ENCODE assay signal across 14 cellular contexts in genomic region chr1:119676571-119677206, GRCh38. TPM values are rescaled to one million over a fixed set of nuclear protein-coding genes. Genes with fewer than 3 reads are reported as not detected.
DNase-seq lines count a peak whose midpoint lies in the region; ATAC-seq and TF ChIP-seq lines count a peak whose summit lies in the region.
"Had no signal": no experiment of that assay in that cellular context is flagged by ENCODE, and none has a peak within 500 bp of the region (broad histone marks: within the 10 kb centered on the region; RNA-seq: fewer than 3 reads in every experiment).

No MANE protein-coding gene starts in this region.

- H3K27ac Mint-ChIP-seq in CD4-positive, alpha-beta memory T cell, result no peak overlapping the region

- no peak overlapping the region for H2BK5ac ChIP-seq in trophoblast cell (ENCODE audit: low read depth, low read length, poor library complexity)

- POLR2A ChIA-PET in CD4-positive, alpha-beta memory T cell (lab: Charles Lee; ENCODE audit: partially characterized antibody), result interaction anchor here (0.8 kb wide), 1 partner anchor 34 kb away, joined by 3 read pairs; no protein-coding TSS in a partner anchor

- no peaks in the 10 kb centered on the region for H3K9me3 ChIP-seq in OCI-LY1 (ENCODE audit: low read length)
- H3K9me3 ChIP-seq in trophoblast cell (ENCODE audit: insufficient read depth, low read depth, low read length), result no peaks in the 10 kb centered on the region
- no peaks in the 10 kb centered on the region for H3K9me3 ChIP-seq in CD4-positive, alpha-beta memory T cell (ENCODE audit: control insufficient read depth in 1 of 2, low read length in 2 of 2)
- H3K9me3 ChIP-seq: BLaER1 treated with 17β-estradiol and CSF1 and Interleukin-3, amounts not matched to agents 10 nM and 100 nM had no signal

- H3K79me2 ChIP-seq in OCI-LY1 (ENCODE audit: insufficient read depth, low read length) (no peaks in the 10 kb centered on the region), trophoblast cell (ENCODE audit: control insufficient read depth, insufficient read depth, low read length, poor library complexity) (no peaks in the 10 kb centered on the region)

- H3K27me3 Mint-ChIP-seq in CD4-positive, alpha-beta memory T cell, result peaks cover 11% of the 10 kb centered on the region in 2 donors

- H4K20me1 ChIP-seq in OCI-LY1 (ENCODE audit: insufficient read depth, low read length), result no peaks in the 10 kb centered on the region
- H4K20me1 ChIP-seq: BLaER1 treated with 17β-estradiol and CSF1 and Interleukin-3, amounts not matched to agents 10 nM and 100 nM had no signal

- DNase-seq in DMS79 (lab: John Stamatoyannopoulos, UW) (peak; percentile 26), Right ventricle myocardium superior (peak; percentile 43), trophoblast cell (no peak), NCI-H2107 treated with DMSO at 0.1 percent for 48 hours (lab: John Stamatoyannopoulos, UW; ENCODE audit: unreplicated experiment) (no peak), AML-193 (lab: John Stamatoyannopoulos, UW) (no peak), NCI-H128 (lab: John Stamatoyannopoulos, UW; ENCODE audit: unreplicated experiment) (no peak)
- no peak for DNase-seq in CD4-positive, alpha-beta memory T cell
- DNase-seq: activated CD8-positive, alpha-beta memory T cell treated with anti-CD3 and anti-CD28 coated beads, Interleukin-2, amount 50 U/mL, for 48 hours; effector CD4-positive, alpha-beta T cell; left colon; NCI-H446 treated with DMSO at 0.1 percent for 48 hours; nucleus accumbens had no signal

- no peaks in the 10 kb centered on the region for H3F3A ChIP-seq in OCI-LY1 (ENCODE audit: insufficient read depth, low read length)

- no peak overlapping the region for H3K4ac ChIP-seq in trophoblast cell (ENCODE audit: low read depth, low read length)

- H3K9me3 Mint-ChIP-seq in CD4-positive, alpha-beta memory T cell, result no peaks in the 10 kb centered on the region

- CTCF ChIA-PET in CD4-positive, alpha-beta memory T cell (lab: Charles Lee; ENCODE audit: partially characterized antibody), result interaction anchor here (0.7 to 2.4 kb wide), 6 partner anchors 9 to 402 kb away, joined by 3 to 16 read pairs (median 3); no protein-coding TSS in a partner anchor

- WGBS in trophoblast cell (ENCODE audit: extremely low coverage, insufficient coverage, insufficient read length), result no CpG with 5 or more reads among the region's 8 CpGs

- no peak overlapping the region for H4K8ac ChIP-seq in trophoblast cell (ENCODE audit: low read depth, low read length)

- no peak overlapping the region for H3K4me3 Mint-ChIP-seq in CD4-positive, alpha-beta memory T cell

- H2AK5ac ChIP-seq in trophoblast cell (ENCODE audit: low read length), result no peak overlapping the region

- no peak overlapping the region for H3K18ac ChIP-seq in trophoblast cell (ENCODE audit: low read length)

- no peaks in the 10 kb centered on the region for H3K4me1 ChIP-seq in OCI-LY1 (ENCODE audit: insufficient read depth, low read length, severe bottlenecking)
- peaks cover 6 to 11% of the 10 kb centered on the region in 2 experiments for H3K4me1 ChIP-seq in trophoblast cell (ENCODE audit: control insufficient read depth in 1 of 2, insufficient read depth in 2 of 2, low read length in 2 of 2)
- H3K4me1 ChIP-seq in CD4-positive, alpha-beta memory T cell (ENCODE audit: insufficient read depth, low read length), result peaks cover 8% of the 10 kb centered on the region

- H3K79me1 ChIP-seq in trophoblast cell (ENCODE audit: low read length), result peaks cover 10% of the 10 kb centered on the region

- H4K91ac ChIP-seq in trophoblast cell (ENCODE audit: low read depth, low read length), result no peak overlapping the region

- H3K4me3 ChIP-seq in OCI-LY1 (ENCODE audit: low read depth, low read length, poor library complexity, severe bottlenecking) (no peak overlapping the region), trophoblast cell (ENCODE audit: low read depth, low read length) (no peak overlapping the region)
- no peak overlapping the region for H3K4me3 ChIP-seq in CD4-positive, alpha-beta memory T cell (ENCODE audit: low read length in 2 of 2)
- H3K4me3 ChIP-seq: BLaER1 treated with 17β-estradiol and CSF1 and Interleukin-3, amounts not matched to agents 10 nM and 100 nM had no signal

- H2AFZ ChIP-seq in OCI-LY1 (ENCODE audit: low read length), result no peak overlapping the region
- H2AFZ ChIP-seq in trophoblast cell (ENCODE audit: insufficient read depth, low read length, poor library complexity), result no peak overlapping the region

- no peak overlapping the region for H3K9ac ChIP-seq in OCI-LY1 (ENCODE audit: low read length)
- H3K9ac ChIP-seq in trophoblast cell (ENCODE audit: low read length), result no peak overlapping the region
- H3K9ac ChIP-seq: BLaER1 treated with 17β-estradiol and CSF1 and Interleukin-3, amounts not matched to agents 10 nM and 100 nM had no signal

- H3K4me2 ChIP-seq in OCI-LY1 (ENCODE audit: low read length) (no peak overlapping the region), trophoblast cell (ENCODE audit: low read length) (no peak overlapping the region)
- H3K4me2 ChIP-seq: BLaER1 treated with 17β-estradiol and CSF1 and Interleukin-3, amounts not matched to agents 10 nM and 100 nM had no signal

- intact Hi-C loops in Right ventricle myocardium superior (cut with DNase I), result no loop called here
- intact Hi-C loops in CD4-positive, alpha-beta memory T cell (cut with micrococcal nuclease), result no loop called here

- peak; percentile 9; the same call in 1 of the 2 replicates for TF ChIP-seq CTCF in OCI-LY1 (IDR thresholded peaks at IDR 0.05; ENCODE audit: low read length)

- no peak overlapping the region for H4K12ac ChIP-seq in trophoblast cell (ENCODE audit: low read depth, low read length)

- no peak overlapping the region for H2BK120ac ChIP-seq in trophoblast cell (ENCODE audit: insufficient read depth, low read length, poor library complexity)

- no peaks in the 10 kb centered on the region for H3K9me2 ChIP-seq in OCI-LY1 (ENCODE audit: low read depth, low read length)

- H2BK12ac ChIP-seq in trophoblast cell (ENCODE audit: low read length), result peak overlapping the region; percentile 68

- H3K36me3 ChIP-seq in OCI-LY1 (ENCODE audit: insufficient read depth, low read length), result no peaks in the 10 kb centered on the region
- H3K36me3 ChIP-seq in trophoblast cell (ENCODE audit: control insufficient read depth in 1 of 2, insufficient read depth in 2 of 2, low read length in 2 of 2), result no peaks in the 10 kb centered on the region
- no peaks in the 10 kb centered on the region for H3K36me3 ChIP-seq in CD4-positive, alpha-beta memory T cell (ENCODE audit: insufficient read depth, low read length)
- H3K36me3 ChIP-seq: BLaER1 treated with 17β-estradiol and CSF1 and Interleukin-3, amounts not matched to agents 10 nM and 100 nM had no signal

- H3K27ac ChIP-seq in OCI-LY1 (ENCODE audit: low read depth, low read length, poor library complexity, severe bottlenecking) (no peak overlapping the region), trophoblast cell (ENCODE audit: low read depth, low read length) (no peak overlapping the region)
- no peak overlapping the region for H3K27ac ChIP-seq in CD4-positive, alpha-beta memory T cell (ENCODE audit: low read depth, low read length)
- H3K27ac ChIP-seq: BLaER1 treated with 17β-estradiol and CSF1 and Interleukin-3, amounts not matched to agents 10 nM and 100 nM had no signal

- H3K4me1 Mint-ChIP-seq in CD4-positive, alpha-beta memory T cell, result peaks cover 0 to 6% (median 5%) of the 10 kb centered on the region in 4 donors

- H3K23ac ChIP-seq in trophoblast cell (ENCODE audit: low read length), result no peak overlapping the region

- H3K14ac ChIP-seq in trophoblast cell (ENCODE audit: low read length), result no peak overlapping the region

- 0 out of 2 replicates have a peak, but pooled peaks cover 3% of the 10 kb centered on the region for H3K27me3 ChIP-seq in OCI-LY1 (ENCODE audit: insufficient read depth, low read length)
- no peaks in the 10 kb centered on the region for H3K27me3 ChIP-seq in trophoblast cell (ENCODE audit: insufficient read depth, low read length)
- H3K27me3 ChIP-seq in CD4-positive, alpha-beta memory T cell (ENCODE audit: insufficient read depth, low read length), result peaks cover 9% of the 10 kb centered on the region
- H3K27me3 ChIP-seq: BLaER1 treated with 17β-estradiol and CSF1 and Interleukin-3, amounts not matched to agents 10 nM and 100 nM had no signal

- peak; percentile 83 for ATAC-seq in Right ventricle myocardium superior (ENCODE audit: poor library complexity)
- ATAC-seq: left colon had no signal

- no peaks in the 10 kb centered on the region for H3K36me3 Mint-ChIP-seq in CD4-positive, alpha-beta memory T cell

RNA-seq across cellular contexts. Expression of gene ZNF697, which starts 28.6 kb away (rescaled TPM):
- total RNA-seq in Right ventricle myocardium superior, result 9.2 TPM
- polyA plus RNA-seq in trophoblast cell (2013), result 14.6 and 15.5 TPM in 2 replicates
- under 1 TPM; 0.06 to 0.22 TPM for total RNA-seq in CD4-positive, alpha-beta memory T cell
- polyA plus RNA-seq in CD4-positive, alpha-beta memory T cell, result not detected

RNA-seq across cellular contexts. Expression of gene PHGDH, which starts 35.0 kb away (rescaled TPM):
- 10.5 TPM for total RNA-seq in Right ventricle myocardium superior
- polyA plus RNA-seq in trophoblast cell (2013), result 111 and 114 TPM in 2 replicates
- 1 to 10 TPM; 1.5 to 3.1 TPM for total RNA-seq in CD4-positive, alpha-beta memory T cell
- 1 to 10 TPM; 2.7 to 2.8 TPM for polyA plus RNA-seq in CD4-positive, alpha-beta memory T cell

Comparison
In these comparisons a context has a peak if more than half of its experiments do, and no peak if none do; other contexts are left out.
1. DNase-seq: peak in DMS79 (single experiment) and Right ventricle myocardium superior (single experiment); none in trophoblast cell (0 of 2), NCI-H2107 treated with DMSO at 0.1 percent for 48 hours (single experiment), AML-193 (0 of 2), NCI-H128 (single experiment) and CD4-positive, alpha-beta memory T cell (0 of 5).